In the genomic region with DNA sequence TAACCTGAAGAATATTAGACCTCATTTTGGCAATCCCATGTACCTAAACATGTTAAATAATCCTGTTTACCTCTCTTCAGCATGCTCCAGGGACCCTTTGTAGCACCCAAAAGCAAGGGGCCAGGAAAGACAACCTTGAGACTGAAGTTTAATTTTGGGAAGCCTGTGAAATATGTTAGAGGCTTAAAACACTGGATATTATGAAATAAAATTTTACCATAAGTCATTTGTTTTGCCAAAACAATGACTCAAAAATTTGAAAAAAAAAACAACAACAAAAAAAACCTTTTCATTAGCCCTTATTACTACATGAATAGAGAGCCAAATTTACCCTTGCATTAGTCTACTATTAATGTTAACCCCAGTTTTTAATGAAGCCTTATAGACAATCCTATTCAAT, we compare ENCODE assay signal across 8 cellular contexts.
"Had no signal": no experiment of that assay in that cellular context is flagged by ENCODE, and none has a peak within 500 bp of the region (broad histone marks: within the 10 kb centered on the region; RNA-seq: fewer than 3 reads in every experiment).

No MANE protein-coding gene starts in this region.

- H3K36me3 ChIP-seq: HAP-1 had no signal

- FAIRE-seq: HepG2 had no signal

- H3K27ac ChIP-seq: GM23248, HL-60 had no signal

- H3K4me1 ChIP-seq: HAP-1 had no signal

- DNase-seq: GM23248, GOT3, H7, KG1 had no signal

- H3K9ac ChIP-seq: GM23248 had no signal

- ATAC-seq: HCT116, HepG2 had no signal

- H3K4me3 ChIP-seq: GM23248, HAP-1 had no signal
